In the genomic region with DNA sequence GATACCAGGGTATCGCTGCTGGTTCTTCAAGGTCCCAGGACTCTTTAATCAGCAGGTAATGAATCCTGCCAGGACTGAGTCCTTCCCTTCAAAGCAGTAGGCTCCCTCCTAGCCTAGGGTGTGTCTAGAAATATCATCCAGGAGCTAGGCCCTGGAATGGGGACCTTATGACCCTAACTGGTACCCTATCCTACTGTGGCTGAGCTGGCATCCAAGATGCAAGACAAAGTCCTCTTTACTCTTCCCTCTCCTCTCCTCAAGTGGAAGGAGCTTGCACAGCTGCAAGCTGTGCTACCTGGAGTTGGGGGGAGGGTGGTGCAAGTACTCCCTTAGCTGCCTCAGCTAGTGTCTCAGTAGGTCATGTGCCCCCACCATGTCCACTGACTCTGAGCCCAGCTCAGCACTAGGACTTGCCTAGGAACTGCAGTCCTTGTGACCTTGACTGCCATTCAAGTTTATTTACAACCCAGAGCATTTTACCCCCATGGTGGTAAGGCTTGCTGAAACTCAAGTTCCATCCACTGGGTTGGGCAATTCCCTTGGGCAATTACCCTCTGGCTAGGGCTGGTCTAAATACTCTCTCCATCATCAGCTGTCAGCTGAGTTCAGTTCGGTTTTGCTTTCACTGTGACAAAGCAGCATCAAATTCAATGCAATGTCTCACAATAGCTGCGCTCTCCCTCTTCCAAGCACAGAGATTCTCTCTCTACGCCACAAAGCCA, we compare ENCODE assay signal across 12 cellular contexts. TPM values are rescaled to one million over a fixed set of nuclear protein-coding genes. Genes with fewer than 3 reads are reported as not detected.
A peak's percentile ranks its signal among the peaks of the same experiment; 100 is the strongest.
DNase-seq lines count a peak whose midpoint lies in the region; ATAC-seq and TF ChIP-seq lines count a peak whose summit lies in the region.
"Had no signal": no experiment of that assay in that cellular context is flagged by ENCODE, and none has a peak within 500 bp of the region (broad histone marks: within the 10 kb centered on the region; RNA-seq: fewer than 3 reads in every experiment).

No MANE protein-coding gene starts in this region.

- H3K4me1 ChIP-seq in esophagus muscularis mucosa (no peaks in the 10 kb centered on the region), left ventricle myocardium inferior (no peaks in the 10 kb centered on the region)
- H3K4me1 ChIP-seq: right atrium auricular region, tibial nerve had no signal

- POLR2A ChIA-PET in GM10248 (lab: Yijun Ruan, JAX) = no interaction called here

- TF ChIP-seq POLR2A in esophagus muscularis mucosa (IDR thresholded peaks at IDR 0.05; ENCODE audit: low read depth) = no peak

- no peak for TF ChIP-seq EP300 in esophagus muscularis mucosa (IDR thresholded peaks at IDR 0.05)

- DNase-seq in esophagus muscularis mucosa (ENCODE audit: extremely low spot score) (peak; percentile 84), activated gamma-delta T cell treated with Interleukin-2 at 50 U/mL for 16 hours (no peak), NCI-H2029 treated with DMSO at 0.1 percent for 48 hours (lab: John Stamatoyannopoulos, UW) (no peak), GM10248 (ENCODE audit: extremely low spot score) (no peak), left ventricle myocardium inferior (no peak)
- DNase-seq: GF-D8 had no signal

- TF ChIP-seq CTCF in esophagus muscularis mucosa (IDR thresholded peaks at IDR 0.05) (no peak), GM10248 (IDR thresholded peaks at IDR 0.05; ENCODE audit: control extremely low read depth, extremely low read depth, low read depth, missing control alignments) (no peak), left ventricle myocardium inferior (IDR thresholded peaks at IDR 0.05; ENCODE audit: borderline replicate concordance) (no peak)

- WGBS in esophagus muscularis mucosa = 86% methylated on average over 4 of the region's 4 CpGs

- no peak overlapping the region for H3K4me3 ChIP-seq in esophagus muscularis mucosa
- H3K4me3 ChIP-seq in left ventricle myocardium inferior = no peak overlapping the region
- H3K4me3 ChIP-seq: BLaER1, right atrium auricular region, tibial nerve had no signal

- no peaks in the 10 kb centered on the region for H3K27me3 ChIP-seq in esophagus muscularis mucosa
- H3K27me3 ChIP-seq in left ventricle myocardium inferior (ENCODE audit: low read depth) = peaks cover 6% of the 10 kb centered on the region
- H3K27me3 ChIP-seq: BLaER1, right atrium auricular region, tibial nerve had no signal

- H3K36me3 ChIP-seq in esophagus muscularis mucosa = no peaks in the 10 kb centered on the region
- no peaks in the 10 kb centered on the region for H3K36me3 ChIP-seq in left ventricle myocardium inferior
- H3K36me3 ChIP-seq: BLaER1, right atrium auricular region, tibial nerve had no signal

- ATAC-seq in GM18502 (IDR thresholded peaks at IDR 0.05; ENCODE audit: poor library complexity, unreplicated experiment) (peak; percentile 64), GM21390 (IDR thresholded peaks at IDR 0.05; ENCODE audit: unreplicated experiment) (peak; percentile 64), HG03558 (IDR thresholded peaks at IDR 0.05; ENCODE audit: extremely low read depth, unreplicated experiment) (peak; percentile 55)

- H3K9me3 ChIP-seq in esophagus muscularis mucosa = peaks cover 0 to 17% (median 16%) of the 10 kb centered on the region in 4 donors
- peaks cover 27% of the 10 kb centered on the region for H3K9me3 ChIP-seq in left ventricle myocardium inferior (replicated peaks)

- intact Hi-C loops in esophagus muscularis mucosa (cut with DNase I) = no loop called here
- intact Hi-C loops in left ventricle myocardium inferior (cut with micrococcal nuclease) = loop anchor here (10.0 kb wide), 1 partner anchor 425 kb away; no protein-coding TSS in a partner anchor

- CTCF ChIA-PET in GM10248 (lab: Yijun Ruan, JAX) = interaction anchor here (0.8 to 18.9 kb wide), 11 partner anchors 11 to 359 kb away, joined by 3 to 196 read pairs (median 3); no protein-coding TSS in a partner anchor

- H3K27ac ChIP-seq in esophagus muscularis mucosa (replicated peaks in 1 of 4) (no peak overlapping the region), left ventricle myocardium inferior (replicated peaks) (no peak overlapping the region)
- H3K27ac ChIP-seq: BLaER1, right atrium auricular region, tibial nerve had no signal

RNA-seq across cellular contexts. Expression of a gene that starts 48.4 kb away (rescaled TPM):
- total RNA-seq in esophagus muscularis mucosa = 10 to 100 TPM; 20.2 to 28.5 (median 23.0) TPM
- 23.9 TPM for total RNA-seq in left ventricle myocardium inferior
